In genomic region chr4:1683903-1684755, GRCh38 we compare ENCODE assay signal across 8 cellular contexts. TPM values are rescaled to one million over a fixed set of nuclear protein-coding genes. Genes with fewer than 3 reads are reported as not detected.
DNase-seq lines count a peak whose midpoint lies in the region; ATAC-seq, FAIRE-seq and TF ChIP-seq lines count a peak whose summit lies in the region.

TSS of gene FAM53A (minus strand) at chr4:1684313. CDS start at chr4:1668741, 15,572 bp downstream.

- no peak for FAIRE-seq in keratinocyte (lab: Jason Lieb, UNC)

- TF ChIP-seq CTCF in keratinocyte (optimal IDR thresholded peaks at IDR 0.05 in 1 of 3, IDR thresholded peaks at IDR 0.05 in 1 of 3, conservative IDR thresholded peaks at IDR 0.05 in 1 of 3; ENCODE audit: extremely low read depth in 1 of 3, insufficient read depth in 2 of 3, low read length in 3 of 3) = no peak

- H2AFZ ChIP-seq in keratinocyte (ENCODE audit: control insufficient read depth, low read length) = peak within 1 kb of the TSS; percentile 76

- H3K4me2 ChIP-seq in keratinocyte (ENCODE audit: control insufficient read depth, extremely low read depth, insufficient read depth, low read depth, low read length) = peak within 1 kb of the TSS; percentile 92

- no peaks in the 10 kb centered on the region for H3K9me3 ChIP-seq in keratinocyte (ENCODE audit: control insufficient read depth, low read depth, low read length)

- dilution Hi-C loops in keratinocyte (cut with MboI; ENCODE audit: extremely low pct_ligation_motif_present, low sequenced_read_pairs) = no loop called here

- H3K9me1 ChIP-seq in keratinocyte (ENCODE audit: control insufficient read depth, extremely low read depth, insufficient read depth, low read length) = no peaks in the 10 kb centered on the region

- H3K27me3 ChIP-seq in keratinocyte (ENCODE audit: control insufficient read depth, extremely low read depth, insufficient read depth, low read length) = no peaks in the 10 kb centered on the region

- peak within 1 kb of the TSS; percentile 62 for H3K9ac ChIP-seq in keratinocyte (ENCODE audit: control insufficient read depth, extremely low read depth, insufficient read depth, low read length)

- peak within 1 kb of the TSS; percentile 28 for H3K27ac ChIP-seq in keratinocyte (ENCODE audit: control insufficient read depth, insufficient read depth, low read length)

- ATAC-seq in HG03039 (IDR thresholded peaks at IDR 0.05; ENCODE audit: unreplicated experiment) = peak; percentile 87
- ATAC-seq in activated CD4-positive, CD25-positive, alpha-beta regulatory T cell treated with anti-CD3 and anti-CD28 coated beads, Interleukin-2, amount 50 U/mL, for 24 hours = peak; percentile 90 to 91

- no peaks in the 10 kb centered on the region for H3K36me3 ChIP-seq in keratinocyte (ENCODE audit: control insufficient read depth in 2 of 2, extremely low read depth in 1 of 2, insufficient read depth in 2 of 2, low read length in 2 of 2)

- DNase-seq in SIG-M5 treated with dmso at 0.1 percent for 504 hours (lab: John Stamatoyannopoulos, UW; ENCODE audit: unreplicated experiment) (peak; percentile 65), SIG-M5 (lab: John Stamatoyannopoulos, UW) (no peak), NCI-H2171 treated with DMSO at 0.1 percent for 48 hours (lab: John Stamatoyannopoulos, UW) (peak; percentile 59), keratinocyte (ENCODE audit: low read depth, low spot score) (peak; percentile 32)
- peak; percentile 90 for DNase-seq in central memory CD4-positive, alpha-beta T cell
- DNase-seq in stimulated activated CD4-positive, alpha-beta T cell treated with anti-CD3 and anti-CD28 coated beads, Interleukin-12 subunit alpha, Interleukin-12 subunit beta, amount 100 ng/mL, for 4 hours = peak; percentile 98

- no peaks in the 10 kb centered on the region for H4K20me1 ChIP-seq in keratinocyte (ENCODE audit: control insufficient read depth, extremely low read depth, insufficient read depth, low read length)

- H3K79me2 ChIP-seq in keratinocyte (ENCODE audit: control insufficient read depth, insufficient read depth, low read length) = no peaks in the 10 kb centered on the region

- H3K4me1 ChIP-seq in keratinocyte (ENCODE audit: control insufficient read depth, extremely low read depth, insufficient read depth, low read length) = peaks cover 10% of the 10 kb centered on the region

- H3K4me3 ChIP-seq in keratinocyte (ENCODE audit: control insufficient read depth in 2 of 3, extremely low read depth in 1 of 3, insufficient read depth in 2 of 3, low read depth in 1 of 3, low read length in 3 of 3) = peak within 1 kb of the TSS; percentile 56 to 68 (median 62)

RNA-seq across cellular contexts. Expression of gene FAM53A, which starts in this region (rescaled TPM):
- 0.50 to 0.99 TPM (median 0.75 TPM) in 3 replicates for polyA plus RNA-seq in keratinocyte
- polyA plus RNA-seq in keratinocyte (2011; ENCODE audit: low read depth) = 0.64 TPM
- polyA plus RNA-seq in keratinocyte (2011; cell fraction: cytosol; rRNA removed) = 0.21 and 1.1 TPM in 2 replicates
- polyA plus RNA-seq in keratinocyte (2011; cell fraction: nucleus; rRNA removed) = 1.1 and 1.7 TPM in 2 replicates
- 0.88 and 1.4 TPM in 2 replicates for polyA plus RNA-seq in keratinocyte (2012; ENCODE audit: low replicate concordance)
- polyA minus RNA-seq in keratinocyte = 0.40 to 3.1 TPM (median 0.64 TPM) in 3 replicates
- 4.8 TPM for polyA minus RNA-seq in keratinocyte (2011; cell fraction: cytosol; rRNA and poly(A)+ RNA removed)
- polyA minus RNA-seq in keratinocyte (2011; cell fraction: nucleus; rRNA and poly(A)+ RNA removed) = 1.1 and 1.2 TPM in 2 replicates
